ENCODE assay signal across 17 cellular contexts in genomic region chr1:208951908-208952307, GRCh38.
DNase-seq lines count a peak whose midpoint lies in the region; ATAC-seq and TF ChIP-seq lines count a peak whose summit lies in the region.
"Had no signal": no experiment of that assay in that cellular context is flagged by ENCODE, and none has a peak within 500 bp of the region (broad histone marks: within the 10 kb centered on the region; RNA-seq: fewer than 3 reads in every experiment).

No MANE protein-coding gene starts in this region.

- no peak for ATAC-seq in HG03571 (IDR thresholded peaks at IDR 0.05; ENCODE audit: unreplicated experiment)
- no peak for ATAC-seq in GM19395 (IDR thresholded peaks at IDR 0.05; ENCODE audit: unreplicated experiment)
- ATAC-seq: activated CD4-positive, alpha-beta T cell treated with anti-CD3 and anti-CD28 coated beads for 36 hours; GM23338; lower lobe of right lung; naive thymus-derived CD8-positive, alpha-beta T cell had no signal

- H3K4me1 ChIP-seq in BE2C, result peaks cover 12% of the 10 kb centered on the region
- H3K4me1 ChIP-seq: lower lobe of right lung, prostate gland had no signal

- H3K9me3 Mint-ChIP-seq in activated naive CD4-positive, alpha-beta T cell treated with anti-CD3 and anti-CD28 coated beads, Interleukin-2, amount 10 ng/mL, durations not matched to agents 7 days and 5 days, result no peaks in the 10 kb centered on the region

- no peaks in the 10 kb centered on the region for H3K27me3 Mint-ChIP-seq in activated naive CD4-positive, alpha-beta T cell treated with anti-CD3 and anti-CD28 coated beads, Interleukin-2, amount 10 ng/mL, durations not matched to agents 7 days and 5 days

- H3K36me3 ChIP-seq in BE2C, result no peaks in the 10 kb centered on the region
- H3K36me3 ChIP-seq: lower lobe of right lung, prostate gland had no signal

- no peak overlapping the region for H3K4me3 ChIP-seq in BE2C (ENCODE audit: low read depth, low read length)
- H3K4me3 ChIP-seq: GM23338, lower lobe of right lung, prostate gland had no signal

- H3K27ac Mint-ChIP-seq in activated naive CD4-positive, alpha-beta T cell treated with anti-CD3 and anti-CD28 coated beads, Interleukin-2, amount 10 ng/mL, durations not matched to agents 7 days and 5 days, result no peak overlapping the region
- H3K27ac Mint-ChIP-seq: activated CD4-positive, alpha-beta T cell treated with anti-CD3 and anti-CD28 coated beads for 36 hours; CD4-positive, alpha-beta T cell; GM23338; naive thymus-derived CD8-positive, alpha-beta T cell had no signal

- no peaks in the 10 kb centered on the region for H3K27me3 ChIP-seq in BE2C

- H3K36me3 Mint-ChIP-seq in activated naive CD4-positive, alpha-beta T cell treated with anti-CD3 and anti-CD28 coated beads, Interleukin-2, amount 10 ng/mL, durations not matched to agents 7 days and 5 days, result no peaks in the 10 kb centered on the region
- H3K36me3 Mint-ChIP-seq: naive thymus-derived CD8-positive, alpha-beta T cell had no signal

- CTCF ChIA-PET in activated naive CD4-positive, alpha-beta T cell treated with anti-CD3 and anti-CD28 coated beads, Interleukin-2, amount 10 ng/mL, durations not matched to agents 7 days and 5 days (lab: Charles Lee), result no interaction called here

- no peaks in the 10 kb centered on the region for H3K9me3 ChIP-seq in BE2C
- H3K9me3 ChIP-seq: lower lobe of right lung, prostate gland had no signal

- DNase-seq in BE2C (peak; percentile 74), HS-27A (ENCODE audit: low read depth) (peak; percentile 8), NCI-H510A treated with DMSO at 0.1 percent for 48 hours (lab: John Stamatoyannopoulos, UW) (peak; percentile 88), iPS-NIHi7 (ENCODE audit: extremely low spot score) (peak; percentile 23), NCI-H1694 (lab: John Stamatoyannopoulos, UW) (no peak)
- DNase-seq in activated naive CD4-positive, alpha-beta T cell treated with anti-CD3 and anti-CD28 coated beads, Interleukin-2, amount 10 ng/mL, durations not matched to agents 7 days and 5 days, result no peak
- DNase-seq: ACHN; activated CD4-positive, alpha-beta T cell treated with anti-CD3 and anti-CD28 coated beads for 36 hours; activated naive CD4-positive, alpha-beta T cell; CD4-positive, alpha-beta T cell; lower lobe of right lung; naive thymus-derived CD8-positive, alpha-beta T cell; stimulated activated naive CD4-positive, alpha-beta T cell treated with Interleukin-2 at 50 U/mL for 16 hours had no signal

- TF ChIP-seq CTCF in BE2C (IDR thresholded peaks at IDR 0.05; ENCODE audit: low read depth, low read length), result no peak

- H3K4me1 Mint-ChIP-seq in activated naive CD4-positive, alpha-beta T cell treated with anti-CD3 and anti-CD28 coated beads, Interleukin-2, amount 10 ng/mL, durations not matched to agents 7 days and 5 days, result no peaks in the 10 kb centered on the region
- H3K4me1 Mint-ChIP-seq: activated CD4-positive, alpha-beta T cell treated with anti-CD3 and anti-CD28 coated beads for 36 hours; naive thymus-derived CD8-positive, alpha-beta T cell had no signal

- no peak overlapping the region for H3K4me3 Mint-ChIP-seq in activated naive CD4-positive, alpha-beta T cell treated with anti-CD3 and anti-CD28 coated beads, Interleukin-2, amount 10 ng/mL, durations not matched to agents 7 days and 5 days
- H3K4me3 Mint-ChIP-seq: activated CD4-positive, alpha-beta T cell treated with anti-CD3 and anti-CD28 coated beads for 36 hours; CD4-positive, alpha-beta T cell; GM23338; naive thymus-derived CD8-positive, alpha-beta T cell had no signal

Comparison
In these comparisons a context has a peak if more than half of its experiments do, and no peak if none do; other contexts are left out.
1. DNase-seq: peak in BE2C (single experiment), HS-27A (single experiment), NCI-H510A treated with DMSO at 0.1 percent for 48 hours (single experiment) and iPS-NIHi7 (single experiment); none in NCI-H1694 (single experiment) and activated naive CD4-positive, alpha-beta T cell treated with anti-CD3 and anti-CD28 coated beads, Interleukin-2, amount 10 ng/mL, durations not matched to agents 7 days and 5 days (single experiment).